Comparison of ENCODE assay signal across 1 cellular context in genomic region chr1:157833155-157833554, GRCh38.
TF ChIP-seq lines count a peak whose summit lies in the region.

No MANE protein-coding gene starts in this region.

TF ChIP-seq in SK-N-SH, 30 proteins besides CTCF, POLR2A, EP300 and RAD21 (continued from another document):
- no peak for TF ChIP-seq FOXJ3 (CRISPR knock-in tag; IDR thresholded peaks at IDR 0.05)
- TF ChIP-seq USF1 (IDR thresholded peaks at IDR 0.05; ENCODE audit: borderline replicate concordance, low read depth), result no peak
- TF ChIP-seq RCOR1 (IDR thresholded peaks at IDR 0.05; ENCODE audit: low read length), result no peak
- TF ChIP-seq TEAD4 (IDR thresholded peaks at IDR 0.05; ENCODE audit: borderline replicate concordance, insufficient read depth), result no peak
- no peak for TF ChIP-seq MEF2A (IDR thresholded peaks at IDR 0.05; ENCODE audit: borderline replicate concordance, low read depth)
- no peak for TF ChIP-seq JUND (IDR thresholded peaks at IDR 0.05)
- no peak for TF ChIP-seq GABPA (IDR thresholded peaks at IDR 0.05; ENCODE audit: low read depth)
- no peak for TF ChIP-seq TCF12 (IDR thresholded peaks at IDR 0.05)
- TF ChIP-seq SIN3A (IDR thresholded peaks at IDR 0.05; ENCODE audit: borderline replicate concordance, low read depth, low read length), result no peak
- TF ChIP-seq ZBTB33 (IDR thresholded peaks at IDR 0.05; ENCODE audit: borderline replicate concordance, low read depth), result no peak
- TF ChIP-seq FOSL2 (IDR thresholded peaks at IDR 0.05; ENCODE audit: borderline replicate concordance, low read depth), result no peak
TF ChIP-seq in SK-N-SH: peak in this region for 0.
